12 cellular contexts compared by ENCODE assay signal in the genomic region with DNA sequence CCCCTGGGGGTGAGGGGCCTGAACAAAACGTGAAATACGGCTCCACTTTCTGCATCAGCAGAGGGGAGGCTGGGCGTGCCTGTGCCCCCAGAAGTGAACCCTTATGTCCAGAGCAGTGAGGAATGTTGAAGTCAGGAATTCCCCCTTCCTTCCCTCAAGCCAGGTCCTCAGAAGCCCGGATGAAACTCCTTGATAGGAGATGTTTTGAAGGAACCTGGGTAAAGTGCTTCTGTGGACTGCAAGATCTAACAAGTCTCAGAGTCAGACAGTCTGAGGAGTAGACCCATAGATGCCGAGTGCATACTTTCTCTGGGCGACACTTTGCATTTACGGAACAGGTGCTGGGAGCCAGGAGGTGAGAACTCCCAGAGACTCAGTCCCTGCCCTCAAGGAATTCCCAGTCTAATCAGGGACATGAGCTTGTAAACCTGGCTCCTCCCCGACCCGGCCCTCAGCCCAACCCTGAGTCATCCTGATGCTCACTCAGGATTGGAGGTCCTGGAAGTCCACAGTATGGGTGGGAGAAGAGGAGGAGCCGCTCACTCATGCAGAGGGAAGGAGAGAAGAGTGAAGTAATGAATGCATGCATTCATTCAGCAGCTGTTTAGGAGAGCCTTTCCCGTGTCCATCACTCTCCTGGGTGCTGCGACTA.
DNase-seq lines count a peak whose midpoint lies in the region; ATAC-seq, FAIRE-seq and TF ChIP-seq lines count a peak whose summit lies in the region.
"Had no signal": no experiment of that assay in that cellular context is flagged by ENCODE, and none has a peak within 500 bp of the region (broad histone marks: within the 10 kb centered on the region; RNA-seq: fewer than 3 reads in every experiment).

No MANE protein-coding gene starts in this region.

- no peaks in the 10 kb centered on the region for H3K9me2 ChIP-seq in GM23248 (ENCODE audit: insufficient read depth)

- POLR2A ChIA-PET in CD4-positive, alpha-beta memory T cell (lab: Charles Lee; ENCODE audit: partially characterized antibody) = interaction anchor here (1.1 to 51.2 kb wide), 6 partner anchors 1 to 157 kb away, joined by 4 to 2213 read pairs (median 36); no protein-coding TSS in a partner anchor
- POLR2A ChIA-PET in activated CD8-positive, alpha-beta T cell treated with anti-CD3 and anti-CD28 coated beads for 36 hours (lab: Charles Lee) = interaction anchor here (0.8 to 6.9 kb wide), 2 partner anchors 17 to 792 kb away, joined by 3 to 23 read pairs; no protein-coding TSS in a partner anchor

- H3K9ac ChIP-seq in GM23248 = no peak overlapping the region

- H2AFZ ChIP-seq in GM23248 = no peak overlapping the region

- no peaks in the 10 kb centered on the region for H3K27me3 Mint-ChIP-seq in CD4-positive, alpha-beta memory T cell
- peaks cover 1% of the 10 kb centered on the region for H3K27me3 Mint-ChIP-seq in activated CD8-positive, alpha-beta T cell treated with anti-CD3 and anti-CD28 coated beads for 36 hours

- H3K4me2 ChIP-seq in GM23248 (ENCODE audit: unreplicated experiment) = peak overlapping the region; percentile 31

- H4K20me1 ChIP-seq in GM23248 (ENCODE audit: insufficient read depth) = no peaks in the 10 kb centered on the region

- intact Hi-C loops in CD4-positive, alpha-beta memory T cell (cut with micrococcal nuclease) = loop anchor here (2.0 to 5.0 kb wide), 3 partner anchors 179 to 790 kb away; partner anchors contain the start of genes CCDC7, EPC1 and ITGB1
- intact Hi-C loops in activated CD8-positive, alpha-beta T cell treated with anti-CD3 and anti-CD28 coated beads for 36 hours (cut with micrococcal nuclease) = no loop called here

- CTCF ChIA-PET in CD4-positive, alpha-beta memory T cell (lab: Charles Lee; ENCODE audit: partially characterized antibody) = interaction anchor here (1.0 to 18.9 kb wide), 7 partner anchors 8 to 128 kb away, joined by 3 to 346 read pairs (median 26); no protein-coding TSS in a partner anchor
- CTCF ChIA-PET in activated CD8-positive, alpha-beta T cell treated with anti-CD3 and anti-CD28 coated beads for 36 hours (lab: Charles Lee) = interaction anchor here (1.9 kb wide), 1 partner anchor 18 kb away, joined by 8 read pairs; no protein-coding TSS in a partner anchor

- peaks cover 95% of the 10 kb centered on the region for H3K4me1 ChIP-seq in CD4-positive, alpha-beta memory T cell (ENCODE audit: insufficient read depth, low read length)
- H3K4me1 ChIP-seq in GM23248 (ENCODE audit: insufficient read depth) = peaks cover 36% of the 10 kb centered on the region

- H3K36me3 ChIP-seq in CD4-positive, alpha-beta memory T cell (ENCODE audit: insufficient read depth, low read length) = no peaks in the 10 kb centered on the region
- no peaks in the 10 kb centered on the region for H3K36me3 ChIP-seq in GM23248 (ENCODE audit: low read depth)

- DNase-seq in CD4-positive, alpha-beta memory T cell = no peak
- DNase-seq in GM23248 (no peak), kidney tubule cell (ENCODE audit: low spot score) (peak; percentile 71), frontal cortex (ENCODE audit: low spot score in 2 of 2) (no peak), ureter (ENCODE audit: low spot score) (no peak)
- DNase-seq in activated CD8-positive, alpha-beta T cell treated with anti-CD3 and anti-CD28 coated beads for 36 hours = no peak
- DNase-seq: body of pancreas, left cardiac atrium, nephron progenitor cell, OCI-M1, right cardiac atrium had no signal

- no peaks in the 10 kb centered on the region for H3K79me2 ChIP-seq in GM23248 (ENCODE audit: insufficient read depth)

- FAIRE-seq in frontal cortex (lab: Jason Lieb, UNC) = no peak

- no peaks in the 10 kb centered on the region for H3K27me3 ChIP-seq in CD4-positive, alpha-beta memory T cell (ENCODE audit: insufficient read depth, low read length)
- no peaks in the 10 kb centered on the region for H3K27me3 ChIP-seq in GM23248 (replicated peaks; ENCODE audit: insufficient read depth)
- H3K27me3 ChIP-seq: body of pancreas had no signal

- peaks cover 0 to 4% (median 0%) of the 10 kb centered on the region in 8 donors for H3K9me3 Mint-ChIP-seq in CD4-positive, alpha-beta memory T cell
- H3K9me3 Mint-ChIP-seq in activated CD8-positive, alpha-beta T cell treated with anti-CD3 and anti-CD28 coated beads for 36 hours = no peaks in the 10 kb centered on the region

- no peaks in the 10 kb centered on the region for H3K9me3 ChIP-seq in CD4-positive, alpha-beta memory T cell (ENCODE audit: control insufficient read depth in 1 of 2, low read length in 2 of 2)
- H3K9me3 ChIP-seq in GM23248 (ENCODE audit: low read depth) = no peaks in the 10 kb centered on the region
- H3K9me3 ChIP-seq: body of pancreas had no signal

- peaks cover 70 to 94% (median 83%) of the 10 kb centered on the region in 4 donors for H3K4me1 Mint-ChIP-seq in CD4-positive, alpha-beta memory T cell
- H3K4me1 Mint-ChIP-seq in activated CD8-positive, alpha-beta T cell treated with anti-CD3 and anti-CD28 coated beads for 36 hours (ENCODE audit: low read depth) = peaks cover 80% of the 10 kb centered on the region

- ATAC-seq in activated CD8-positive, alpha-beta T cell treated with anti-CD3 and anti-CD28 coated beads for 36 hours = no peak
- ATAC-seq in HG03175 (IDR thresholded peaks at IDR 0.05; ENCODE audit: unreplicated experiment) = no peak
- ATAC-seq: body of pancreas, right cardiac atrium had no signal

- H3K27ac Mint-ChIP-seq in CD4-positive, alpha-beta memory T cell = peak overlapping the region; percentile 98 to 100 (median 100)
- peak overlapping the region; percentile 91 for H3K27ac Mint-ChIP-seq in activated CD8-positive, alpha-beta T cell treated with anti-CD3 and anti-CD28 coated beads for 36 hours
- H3K27ac Mint-ChIP-seq: nephron progenitor cell had no signal

- 97 to 98% methylated on average over 12 of the region's 12 CpGs for WGBS in GM23248 (ENCODE audit: low coverage in 1 of 2, low lambda C conversion rate in 2 of 2, missing lambda C conversion rate in 2 of 2), 2 experiments

- no peak for TF ChIP-seq CTCF in activated CD8-positive, alpha-beta T cell treated with anti-CD3 and anti-CD28 coated beads for 36 hours (IDR thresholded peaks at IDR 0.05)

- H3K27ac ChIP-seq in CD4-positive, alpha-beta memory T cell (ENCODE audit: low read depth, low read length) = peak overlapping the region; percentile 84
- peak overlapping the region; percentile 58 for H3K27ac ChIP-seq in GM23248

- in situ Hi-C loops in GM23248 (cut with MboI) = no loop called here

- peak overlapping the region in 1 of 2 donors; percentile 16 for H3K4me3 ChIP-seq in CD4-positive, alpha-beta memory T cell (ENCODE audit: low read length in 2 of 2)
- no peak overlapping the region for H3K4me3 ChIP-seq in GM23248
- H3K4me3 ChIP-seq: body of pancreas had no signal

- H3K36me3 Mint-ChIP-seq in CD4-positive, alpha-beta memory T cell = peaks cover 7 to 16% of the 10 kb centered on the region in 2 donors
- H3K36me3 Mint-ChIP-seq in activated CD8-positive, alpha-beta T cell treated with anti-CD3 and anti-CD28 coated beads for 36 hours (ENCODE audit: low read depth) = no peaks in the 10 kb centered on the region

- peaks cover 29% of the 10 kb centered on the region; the same call in 1 of the 2 replicates for H3F3A ChIP-seq in GM23248 (ENCODE audit: insufficient read depth)

- H3K4me3 Mint-ChIP-seq in CD4-positive, alpha-beta memory T cell = peak overlapping the region; percentile 51 to 79 (median 76)
- no peak overlapping the region for H3K4me3 Mint-ChIP-seq in activated CD8-positive, alpha-beta T cell treated with anti-CD3 and anti-CD28 coated beads for 36 hours
- H3K4me3 Mint-ChIP-seq: nephron progenitor cell had no signal
